20 cellular contexts compared by ENCODE assay signal in the genomic region with DNA sequence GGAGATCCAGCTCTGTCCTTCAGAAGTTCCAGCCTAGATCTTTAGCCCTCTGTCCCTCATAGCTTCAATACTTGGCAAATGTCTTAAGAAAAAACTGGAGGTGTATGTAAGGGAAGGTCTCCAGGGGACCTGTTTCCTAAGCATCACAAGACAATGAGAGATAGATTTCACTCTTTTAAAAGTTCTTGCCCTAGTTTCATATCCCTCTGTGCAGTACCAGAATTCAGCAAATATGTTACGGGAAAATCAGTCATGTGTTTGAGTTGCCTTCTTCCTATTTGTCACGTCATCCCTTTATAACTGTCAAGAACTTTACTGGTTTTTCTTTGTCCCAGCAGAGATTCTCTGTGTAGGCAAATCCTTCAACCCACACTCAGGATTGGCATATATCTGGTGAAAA. TPM values are rescaled to one million over a fixed set of nuclear protein-coding genes. Genes with fewer than 3 reads are reported as not detected.
A peak's percentile ranks its signal among the peaks of the same experiment; 100 is the strongest.
DNase-seq lines count a peak whose midpoint lies in the region; ATAC-seq, FAIRE-seq and TF ChIP-seq lines count a peak whose summit lies in the region.
"Had no signal": no experiment of that assay in that cellular context is flagged by ENCODE, and none has a peak within 500 bp of the region (broad histone marks: within the 10 kb centered on the region; RNA-seq: fewer than 3 reads in every experiment).

No MANE protein-coding gene starts in this region.

- H3K27ac Mint-ChIP-seq in dendritic cell treated with granulocyte-macrophage colony-stimulating factor and Interleukin-4, amounts not matched to agents 40 ng/mL and 50 ng/mL, for 4 days = peak overlapping the region; percentile 30
- no peak overlapping the region for H3K27ac Mint-ChIP-seq in stimulated activated memory B cell treated with anti-CD40 and anti-IgM and Interleukin-4, amounts not matched to agents 10 μg/mL and 1 μg/mL and 100 μg/mL, for 72 hours
- no peak overlapping the region for H3K27ac Mint-ChIP-seq in CD4-positive, alpha-beta T cell
- H3K27ac Mint-ChIP-seq in activated CD4-positive, alpha-beta memory T cell treated with anti-CD3 and anti-CD28 coated beads for 36 hours = no peak overlapping the region
- H3K27ac Mint-ChIP-seq: CD8-positive, alpha-beta T cell; GM23338; HFFc6; IgD-negative memory B cell had no signal

- peaks cover 30% of the 10 kb centered on the region for H3K4me1 Mint-ChIP-seq in dendritic cell treated with granulocyte-macrophage colony-stimulating factor and Interleukin-4, amounts not matched to agents 40 ng/mL and 50 ng/mL, for 4 days (ENCODE audit: low read depth)
- no peaks in the 10 kb centered on the region for H3K4me1 Mint-ChIP-seq in stimulated activated memory B cell treated with anti-CD40 and anti-IgM and Interleukin-4, amounts not matched to agents 10 μg/mL and 1 μg/mL and 100 μg/mL, for 72 hours
- peaks cover 11% of the 10 kb centered on the region for H3K4me1 Mint-ChIP-seq in CD4-positive, alpha-beta T cell (ENCODE audit: low read depth)
- peaks cover 8% of the 10 kb centered on the region for H3K4me1 Mint-ChIP-seq in activated CD4-positive, alpha-beta memory T cell treated with anti-CD3 and anti-CD28 coated beads for 36 hours (ENCODE audit: low read depth)
- H3K4me1 Mint-ChIP-seq: GM23338 had no signal

- no peak overlapping the region for H3K27ac ChIP-seq in kidney (ENCODE audit: low read depth in 2 of 2, low read length in 2 of 2)
- no peak overlapping the region for H3K27ac ChIP-seq in CD4-positive, alpha-beta T cell (ENCODE audit: low read depth, low read length)

- H3K27me3 Mint-ChIP-seq in dendritic cell treated with granulocyte-macrophage colony-stimulating factor and Interleukin-4, amounts not matched to agents 40 ng/mL and 50 ng/mL, for 4 days = no peaks in the 10 kb centered on the region
- H3K27me3 Mint-ChIP-seq in stimulated activated memory B cell treated with anti-CD40 and anti-IgM and Interleukin-4, amounts not matched to agents 10 μg/mL and 1 μg/mL and 100 μg/mL, for 72 hours = no peaks in the 10 kb centered on the region
- H3K27me3 Mint-ChIP-seq in CD4-positive, alpha-beta T cell = no peaks in the 10 kb centered on the region
- H3K27me3 Mint-ChIP-seq in activated CD4-positive, alpha-beta memory T cell treated with anti-CD3 and anti-CD28 coated beads for 36 hours = no peaks in the 10 kb centered on the region
- H3K27me3 Mint-ChIP-seq: IgD-negative memory B cell had no signal

- FAIRE-seq in kidney (lab: Jason Lieb, UNC) = no peak
- FAIRE-seq: H54, HepG2 had no signal

- no peaks in the 10 kb centered on the region for H3K27me3 ChIP-seq in CD4-positive, alpha-beta T cell (ENCODE audit: control insufficient read depth, insufficient read depth, low read length)
- H3K27me3 ChIP-seq: BE2C had no signal

- H3K4me3 Mint-ChIP-seq in dendritic cell treated with granulocyte-macrophage colony-stimulating factor and Interleukin-4, amounts not matched to agents 40 ng/mL and 50 ng/mL, for 4 days = no peak overlapping the region
- H3K4me3 Mint-ChIP-seq in stimulated activated memory B cell treated with anti-CD40 and anti-IgM and Interleukin-4, amounts not matched to agents 10 μg/mL and 1 μg/mL and 100 μg/mL, for 72 hours = no peak overlapping the region
- no peak overlapping the region for H3K4me3 Mint-ChIP-seq in CD4-positive, alpha-beta T cell
- no peak overlapping the region for H3K4me3 Mint-ChIP-seq in activated CD4-positive, alpha-beta memory T cell treated with anti-CD3 and anti-CD28 coated beads for 36 hours
- H3K4me3 Mint-ChIP-seq: CD8-positive, alpha-beta T cell; GM23338; HFFc6 had no signal

- no peaks in the 10 kb centered on the region for H3K36me3 Mint-ChIP-seq in dendritic cell treated with granulocyte-macrophage colony-stimulating factor and Interleukin-4, amounts not matched to agents 40 ng/mL and 50 ng/mL, for 4 days (ENCODE audit: low read depth)
- no peaks in the 10 kb centered on the region for H3K36me3 Mint-ChIP-seq in stimulated activated memory B cell treated with anti-CD40 and anti-IgM and Interleukin-4, amounts not matched to agents 10 μg/mL and 1 μg/mL and 100 μg/mL, for 72 hours
- no peaks in the 10 kb centered on the region for H3K36me3 Mint-ChIP-seq in CD4-positive, alpha-beta T cell (ENCODE audit: low read depth)
- no peaks in the 10 kb centered on the region for H3K36me3 Mint-ChIP-seq in activated CD4-positive, alpha-beta memory T cell treated with anti-CD3 and anti-CD28 coated beads for 36 hours
- H3K36me3 Mint-ChIP-seq: CD8-positive, alpha-beta T cell had no signal

- no peak overlapping the region for H3K4me3 ChIP-seq in kidney (ENCODE audit: low read length in 2 of 2)
- H3K4me3 ChIP-seq: GM23338 had no signal

- H3K4me1 ChIP-seq in kidney (ENCODE audit: control insufficient read depth in 1 of 2, insufficient read depth in 1 of 2, low read depth in 1 of 2, low read length in 2 of 2) = no peaks in the 10 kb centered on the region
- H3K4me1 ChIP-seq: BE2C had no signal

- H3K36me3 ChIP-seq in kidney (ENCODE audit: control insufficient read depth in 1 of 2, insufficient read depth in 2 of 2, low read length in 2 of 2) = no peaks in the 10 kb centered on the region
- H3K36me3 ChIP-seq: BE2C had no signal

- no peaks in the 10 kb centered on the region for H3K9me3 ChIP-seq in kidney (ENCODE audit: control insufficient read depth in 1 of 2, low read length in 2 of 2)
- no peaks in the 10 kb centered on the region for H3K9me3 ChIP-seq in CD4-positive, alpha-beta T cell (ENCODE audit: control insufficient read depth, low read length)
- H3K9me3 ChIP-seq: BE2C had no signal

- intact Hi-C loops in dendritic cell treated with granulocyte-macrophage colony-stimulating factor and Interleukin-4, amounts not matched to agents 40 ng/mL and 50 ng/mL, for 4 days (cut with micrococcal nuclease) = loop anchor here (5.0 to 10.0 kb wide), 3 partner anchors 128 to 504 kb away; partner anchors contain the start of gene SAMD13
- intact Hi-C loops in kidney (cut with DNase I) = loop anchor here (10.0 kb wide), 1 partner anchor 324 kb away; no protein-coding TSS in a partner anchor
- intact Hi-C loops in CD4-positive, alpha-beta T cell (cut with DNase I, micrococcal nuclease) = loop anchor here (2.0 to 10.0 kb wide), 3 partner anchors 126 to 496 kb away; partner anchors contain the start of gene SAMD13 (in 1 of the 2)
- intact Hi-C loops in activated CD4-positive, alpha-beta memory T cell treated with anti-CD3 and anti-CD28 coated beads for 36 hours (cut with micrococcal nuclease) = loop anchor here (5.0 kb wide), 1 partner anchor 128 kb away; the partner anchor contains the start of gene SAMD13

- TF ChIP-seq CTCF in kidney (IDR thresholded peaks at IDR 0.05; ENCODE audit: borderline replicate concordance, extremely low read depth, insufficient read depth) = no peak
- no peak for TF ChIP-seq CTCF in CD4-positive, alpha-beta T cell (IDR thresholded peaks at IDR 0.05)

- peak; percentile 71 for DNase-seq in CD1c-positive myeloid dendritic cell (ENCODE audit: extremely low spot score)
- DNase-seq in kidney = no peak
- no peak for DNase-seq in CD4-positive, alpha-beta T cell
- no peak for DNase-seq in activated CD4-positive, alpha-beta memory T cell treated with anti-CD3 and anti-CD28 coated beads for 36 hours
- DNase-seq: BE2C; C1 segment of cervical spinal cord; Calu3; CD8-positive, alpha-beta T cell; DMS79 treated with DMSO at 0.1 percent for 48 hours; GF-D8; HCEC 1CT; HFFc6 had no signal

- ATAC-seq in stimulated activated memory B cell treated with anti-CD40 and anti-IgM and Interleukin-4, amounts not matched to agents 10 μg/mL and 1 μg/mL and 100 μg/mL, for 72 hours = peak; percentile 53
- ATAC-seq in SK-N-SH treated with all-trans-retinoic acid at 6 μM for 48 hours = no peak
- no peak for ATAC-seq in CD4-positive, alpha-beta T cell (ENCODE audit: poor library complexity)
- ATAC-seq: CD8-positive, alpha-beta T cell; GM23338; HepG2 had no signal

- H3K9me3 Mint-ChIP-seq in dendritic cell treated with granulocyte-macrophage colony-stimulating factor and Interleukin-4, amounts not matched to agents 40 ng/mL and 50 ng/mL, for 4 days = no peaks in the 10 kb centered on the region
- H3K9me3 Mint-ChIP-seq in stimulated activated memory B cell treated with anti-CD40 and anti-IgM and Interleukin-4, amounts not matched to agents 10 μg/mL and 1 μg/mL and 100 μg/mL, for 72 hours = peaks cover 4% of the 10 kb centered on the region
- peaks cover 9% of the 10 kb centered on the region for H3K9me3 Mint-ChIP-seq in CD4-positive, alpha-beta T cell
- peaks cover 10% of the 10 kb centered on the region for H3K9me3 Mint-ChIP-seq in activated CD4-positive, alpha-beta memory T cell treated with anti-CD3 and anti-CD28 coated beads for 36 hours
- H3K9me3 Mint-ChIP-seq: GM23338 had no signal

- CTCF ChIA-PET in CD4-positive, alpha-beta T cell (lab: Charles Lee) = interaction anchor here (0.8 to 1.4 kb wide), 2 partner anchors 28 to 289 kb away, joined by 3 read pairs; no protein-coding TSS in a partner anchor
- CTCF ChIA-PET in activated CD4-positive, alpha-beta memory T cell treated with anti-CD3 and anti-CD28 coated beads for 36 hours (lab: Charles Lee) = interaction anchor here (7.7 kb wide), 1 partner anchor 289 kb away, joined by 184 read pairs; the partner anchor contains the start of gene PRKACB

- no peak overlapping the region for H3K9ac ChIP-seq in kidney (ENCODE audit: low read length in 2 of 2)

- POLR2A ChIA-PET in CD4-positive, alpha-beta T cell (lab: Charles Lee) = interaction anchor here (0.6 kb wide), 1 partner anchor 137 kb away, joined by 4 read pairs; no protein-coding TSS in a partner anchor
- POLR2A ChIA-PET in activated CD4-positive, alpha-beta memory T cell treated with anti-CD3 and anti-CD28 coated beads for 36 hours (lab: Charles Lee) = interaction anchor here (0.6 kb wide), 1 partner anchor 32 kb away, joined by 4 read pairs; no protein-coding TSS in a partner anchor

TF ChIP-seq in SK-N-SH treated with all-trans-retinoic acid at 6 μM for 48 hours, 23 proteins besides CTCF, POLR2A, EP300 and RAD21 (continues in another document):
- TF ChIP-seq RARB (CRISPR knock-in tag; IDR thresholded peaks at IDR 0.05) (no peak), GLIS3 (CRISPR knock-in tag; IDR thresholded peaks at IDR 0.05) (no peak)

RNA-seq across cellular contexts. Expression of gene DNASE2B, which starts 32.2 kb away (rescaled TPM):
- not detected for total RNA-seq in kidney
- polyA plus RNA-seq in kidney (ENCODE audit: insufficient read depth, low read depth, low replicate concordance) = not detected
- total RNA-seq in CD4-positive, alpha-beta T cell = not detected
- total RNA-seq in activated CD4-positive, alpha-beta memory T cell treated with anti-CD3 and anti-CD28 coated beads for 36 hours = not detected
- total RNA-seq: A172; Calu3; CD8-positive, alpha-beta T cell; GM23338; HepG2; HFFc6 had no signal
- polyA plus RNA-seq: GM23338, HepG2, IgD-negative memory B cell had no signal

RNA-seq across cellular contexts. Expression of gene RPF1, which starts 48.5 kb away (rescaled TPM):
- 29.6 TPM for total RNA-seq in kidney
- 44.1 TPM for polyA plus RNA-seq in kidney (ENCODE audit: insufficient read depth, low read depth, low replicate concordance)
- 10 to 100 TPM; 67.6 to 69.4 TPM for total RNA-seq in CD4-positive, alpha-beta T cell
- total RNA-seq in activated CD4-positive, alpha-beta memory T cell treated with anti-CD3 and anti-CD28 coated beads for 36 hours = 10 to 100 TPM; 55.0 to 56.5 TPM
